ENCODE assay signal across 15 cellular contexts in genomic region chr11:126403039-126403438, GRCh38. TPM values are rescaled to one million over a fixed set of nuclear protein-coding genes. Genes with fewer than 3 reads are reported as not detected.
DNase-seq lines count a peak whose midpoint lies in the region; ATAC-seq, FAIRE-seq and TF ChIP-seq lines count a peak whose summit lies in the region.
"Had no signal": no experiment of that assay in that cellular context is flagged by ENCODE, and none has a peak within 500 bp of the region (broad histone marks: within the 10 kb centered on the region; RNA-seq: fewer than 3 reads in every experiment).

No MANE protein-coding gene starts in this region.

- H3K18ac ChIP-seq in H1 (ENCODE audit: extremely low read depth, low read length): no peak overlapping the region

- no peak overlapping the region for H3K14ac ChIP-seq in H1 (ENCODE audit: insufficient read length)

- no peak overlapping the region for H3K27ac ChIP-seq in Karpas-422 (ENCODE audit: low read length)
- H3K27ac ChIP-seq in H1 (ENCODE audit: low read depth, low read length): no peak overlapping the region
- H3K27ac ChIP-seq in neural progenitor cell: no peak overlapping the region
- no peak overlapping the region for H3K27ac ChIP-seq in CD8-positive, alpha-beta memory T cell (ENCODE audit: low read depth, low read length)

- H3K36me3 Mint-ChIP-seq in Calu3 (ENCODE audit: insufficient read depth, unreplicated experiment): peaks cover 22% of the 10 kb centered on the region
- H3K36me3 Mint-ChIP-seq in neural progenitor cell: peaks cover 3% of the 10 kb centered on the region
- peaks cover 0 to 10% (median 2%) of the 10 kb centered on the region in 3 donors for H3K36me3 Mint-ChIP-seq in CD8-positive, alpha-beta memory T cell
- H3K36me3 Mint-ChIP-seq: activated naive CD8-positive, alpha-beta T cell treated with anti-CD3 and anti-CD28 coated beads, Interleukin-2, amount 10 ng/mL, durations not matched to agents 7 days and 5 days had no signal

- CTCF ChIA-PET in Calu3 (lab: Charles Lee) (interaction anchor here (1.1 to 1.2 kb wide), 2 partner anchors 14 to 93 kb away, joined by 3 read pairs; no protein-coding TSS in a partner anchor), H1 (lab: Charles Lee; ENCODE audit: partially characterized antibody) (interaction anchor here (0.9 to 3.5 kb wide), 8 partner anchors 9 to 103 kb away, joined by 3 to 12 read pairs (median 4); no protein-coding TSS in a partner anchor)
- CTCF ChIA-PET in CD8-positive, alpha-beta memory T cell (lab: Charles Lee): interaction anchor here (1.5 kb wide), 1 partner anchor 78 kb away, joined by 4 read pairs; no protein-coding TSS in a partner anchor

- no peak overlapping the region for H3K4ac ChIP-seq in H1 (replicated peaks; ENCODE audit: insufficient read length, low read depth, low read length)

- H3K9ac ChIP-seq in Karpas-422 (ENCODE audit: low read length) (no peak overlapping the region), H1 (replicated peaks in 1 of 4; ENCODE audit: extremely low read depth in 1 of 4, low read depth in 3 of 4, low read length in 3 of 4) (no peak overlapping the region), neural progenitor cell (no peak overlapping the region)

- H3K9me3 ChIP-seq in Karpas-422 (ENCODE audit: low read length) (no peaks in the 10 kb centered on the region), H1 (ENCODE audit: insufficient read depth in 2 of 2, low read depth in 1 of 2, low read length in 1 of 2) (no peaks in the 10 kb centered on the region), neural progenitor cell (ENCODE audit: low read depth) (no peaks in the 10 kb centered on the region)
- H3K9me3 ChIP-seq in CD8-positive, alpha-beta memory T cell (ENCODE audit: low read length): no peaks in the 10 kb centered on the region

- H3K79me1 ChIP-seq in H1 (ENCODE audit: low read depth, low read length): peaks cover 4% of the 10 kb centered on the region

- peaks cover 13% of the 10 kb centered on the region for H3F3A ChIP-seq in neural progenitor cell (ENCODE audit: low read depth)

- H2AK5ac ChIP-seq in H1 (ENCODE audit: low read depth, low read length): no peak overlapping the region

- H3K36me3 ChIP-seq in Karpas-422 (ENCODE audit: insufficient read depth, low read length) (no peaks in the 10 kb centered on the region), H1 (ENCODE audit: control insufficient read depth in 2 of 4, insufficient read depth in 4 of 4, low read length in 3 of 4) (peaks cover 0 to 3% (median under 1%) of the 10 kb centered on the region in 4 experiments; a peak in 1 of 8 replicates), neural progenitor cell (no peaks in the 10 kb centered on the region)
- H3K36me3 ChIP-seq in CD8-positive, alpha-beta memory T cell (ENCODE audit: insufficient read depth, low read length): no peaks in the 10 kb centered on the region

- H3K79me2 ChIP-seq in Karpas-422 (ENCODE audit: low read length): no peaks in the 10 kb centered on the region
- no peaks in the 10 kb centered on the region; a peak in 1 of 4 replicates for H3K79me2 ChIP-seq in H1 (ENCODE audit: control insufficient read depth in 1 of 2, insufficient read depth in 2 of 2, low read length in 2 of 2)
- H3K79me2 ChIP-seq in neural progenitor cell (ENCODE audit: low read depth): no peaks in the 10 kb centered on the region

- intact Hi-C loops in Calu3 (cut with micrococcal nuclease; ENCODE audit: unreplicated experiment): no loop called here

- no peak overlapping the region for H4K5ac ChIP-seq in H1 (ENCODE audit: insufficient read length, low read depth, low read length)

- H3K4me3 ChIP-seq in Karpas-422 (ENCODE audit: low read length) (no peak overlapping the region), H1 (ENCODE audit: extremely low read depth in 1 of 4, insufficient read depth in 2 of 4, low read depth in 3 of 4, low read length in 4 of 4) (no peak overlapping the region), neural progenitor cell (no peak overlapping the region)
- no peak overlapping the region for H3K4me3 ChIP-seq in CD8-positive, alpha-beta memory T cell (ENCODE audit: low read length)
- H3K4me3 ChIP-seq: GM12878 had no signal

- H2BK120ac ChIP-seq in H1 (replicated peaks; ENCODE audit: low read depth, low read length): no peak overlapping the region

- no peak for FAIRE-seq in H1 (lab: Jason Lieb, UNC)
- FAIRE-seq: GM12878 had no signal

- no peak overlapping the region for H2BK5ac ChIP-seq in H1 (ENCODE audit: low read depth, low read length)

- no peaks in the 10 kb centered on the region for H3K9me2 ChIP-seq in Karpas-422 (replicated peaks; ENCODE audit: insufficient read depth, low read length)

- H4K20me1 ChIP-seq in Karpas-422 (ENCODE audit: insufficient read depth, low read depth, low read length) (no peaks in the 10 kb centered on the region), H1 (replicated peaks in 1 of 2; ENCODE audit: control insufficient read depth in 1 of 2, insufficient read depth in 2 of 2, low read length in 2 of 2) (no peaks in the 10 kb centered on the region), neural progenitor cell (ENCODE audit: low read depth) (no peaks in the 10 kb centered on the region)

- peak; percentile 58 for DNase-seq in Calu3
- DNase-seq in Karpas-422: no peak
- no peak for DNase-seq in H1 (ENCODE audit: low read depth in 1 of 2, low spot score in 2 of 2)
- peak; percentile 59 for DNase-seq in neural progenitor cell (ENCODE audit: low spot score)
- no peak for DNase-seq in CD8-positive, alpha-beta memory T cell
- DNase-seq in activated T-cell treated with anti-CD3 and anti-CD28 coated beads, Interleukin-2, amount 50 U/mL, for 1 hour: no peak
- no peak for DNase-seq in activated CD4-positive, alpha-beta T cell treated with anti-CD3 and anti-CD28 coated beads, Interleukin-2, amount 50 U/mL, for 48 hours
- DNase-seq: activated naive CD8-positive, alpha-beta T cell treated with anti-CD3 and anti-CD28 coated beads, Interleukin-2, amount 10 ng/mL, durations not matched to agents 7 days and 5 days; cerebellar nuclear complex; DMS53; KG1; NCI-H1694 treated with DMSO at 0.1 percent for 48 hours had no signal

- no peaks in the 10 kb centered on the region for H3K9me3 Mint-ChIP-seq in Calu3 (ENCODE audit: low read depth, unreplicated experiment)
- H3K9me3 Mint-ChIP-seq in neural progenitor cell: peaks cover 3% of the 10 kb centered on the region
- H3K9me3 Mint-ChIP-seq in CD8-positive, alpha-beta memory T cell: no peaks in the 10 kb centered on the region
- H3K9me3 Mint-ChIP-seq: activated naive CD8-positive, alpha-beta T cell treated with anti-CD3 and anti-CD28 coated beads, Interleukin-2, amount 10 ng/mL, durations not matched to agents 7 days and 5 days had no signal

- H2AFZ ChIP-seq in Karpas-422 (ENCODE audit: low read length): no peak overlapping the region
- H2AFZ ChIP-seq in H1 (ENCODE audit: low read length): no peak overlapping the region
- no peak overlapping the region for H2AFZ ChIP-seq in neural progenitor cell (replicated peaks)

- H3K4me1 ChIP-seq in Karpas-422 (ENCODE audit: low read length) (peaks cover 15% of the 10 kb centered on the region), H1 (replicated peaks in 1 of 4; ENCODE audit: control insufficient read depth in 3 of 4, insufficient read depth in 4 of 4, low read length in 3 of 4) (peaks cover 2 to 15% (median 7%) of the 10 kb centered on the region in 4 experiments; a peak in 6 of 7 replicates), neural progenitor cell (peaks cover 23% of the 10 kb centered on the region)
- H3K4me1 ChIP-seq in CD8-positive, alpha-beta memory T cell (ENCODE audit: insufficient read depth, low read length): no peaks in the 10 kb centered on the region

- no peak overlapping the region for H2BK15ac ChIP-seq in H1 (ENCODE audit: low read length)

- no peak overlapping the region for H3K27ac Mint-ChIP-seq in Calu3 (ENCODE audit: unreplicated experiment)
- H3K27ac Mint-ChIP-seq in neural progenitor cell: no peak overlapping the region
- no peak overlapping the region for H3K27ac Mint-ChIP-seq in CD8-positive, alpha-beta memory T cell
- H3K27ac Mint-ChIP-seq: activated naive CD8-positive, alpha-beta T cell treated with anti-CD3 and anti-CD28 coated beads, Interleukin-2, amount 10 ng/mL, durations not matched to agents 7 days and 5 days had no signal

- no peak overlapping the region for H2BK20ac ChIP-seq in H1 (ENCODE audit: low read length)

- H3K27me3 Mint-ChIP-seq in Calu3 (ENCODE audit: unreplicated experiment): no peaks in the 10 kb centered on the region
- peaks cover 3% of the 10 kb centered on the region for H3K27me3 Mint-ChIP-seq in neural progenitor cell (ENCODE audit: insufficient read depth, low read depth)
- peaks cover 0 to 3% of the 10 kb centered on the region in 2 donors for H3K27me3 Mint-ChIP-seq in CD8-positive, alpha-beta memory T cell
- H3K27me3 Mint-ChIP-seq: activated naive CD8-positive, alpha-beta T cell treated with anti-CD3 and anti-CD28 coated beads, Interleukin-2, amount 10 ng/mL, durations not matched to agents 7 days and 5 days had no signal

- TF ChIP-seq RAD21 in H1 (IDR thresholded peaks at IDR 0.05 in 1 of 2, conservative IDR thresholded peaks at IDR 0.05 in 1 of 2; ENCODE audit: low read depth in 2 of 2, low read length in 2 of 2): no peak

- no peak overlapping the region for H3K23ac ChIP-seq in H1 (ENCODE audit: insufficient read length)

- peaks cover 29% of the 10 kb centered on the region for H3K4me1 Mint-ChIP-seq in Calu3 (ENCODE audit: low read depth, unreplicated experiment)
- peaks cover 17% of the 10 kb centered on the region for H3K4me1 Mint-ChIP-seq in neural progenitor cell
- H3K4me1 Mint-ChIP-seq in CD8-positive, alpha-beta memory T cell: no peaks in the 10 kb centered on the region

- no peak overlapping the region for H3K4me3 Mint-ChIP-seq in Calu3 (ENCODE audit: low read depth, unreplicated experiment)
- no peak overlapping the region for H3K4me3 Mint-ChIP-seq in neural progenitor cell
- no peak overlapping the region for H3K4me3 Mint-ChIP-seq in CD8-positive, alpha-beta memory T cell
- H3K4me3 Mint-ChIP-seq: activated naive CD8-positive, alpha-beta T cell treated with anti-CD3 and anti-CD28 coated beads, Interleukin-2, amount 10 ng/mL, durations not matched to agents 7 days and 5 days had no signal

- peak overlapping the region; percentile 23 for H3K4me2 ChIP-seq in Karpas-422 (ENCODE audit: low read depth, low read length, poor library complexity, severe bottlenecking)
- 0 out of 4 replicates have a peak overlapping the region, but pooled peaks of 1 of the 2 experiments have one; percentile 13 for H3K4me2 ChIP-seq in H1 (ENCODE audit: insufficient read depth in 1 of 2, low read depth in 2 of 2, low read length in 2 of 2)
- H3K4me2 ChIP-seq in neural progenitor cell: peak overlapping the region; percentile 44

- H4K8ac ChIP-seq in H1 (ENCODE audit: extremely low read depth, insufficient read depth, low read length): no peak overlapping the region

- TF ChIP-seq CTCF in Calu3 (IDR thresholded peaks at IDR 0.05; ENCODE audit: unreplicated experiment) (no peak), H1 (IDR thresholded peaks at IDR 0.05; ENCODE audit: control extremely low read depth in 1 of 3, insufficient read depth in 1 of 3, low read depth in 1 of 3, low read length in 3 of 3) (no peak), neural progenitor cell (IDR thresholded peaks at IDR 0.05) (no peak)

- ATAC-seq in GM21526 (IDR thresholded peaks at IDR 0.05; ENCODE audit: low FRiP score, unreplicated experiment): no peak
- ATAC-seq: SK-N-SH treated with all-trans-retinoic acid at 6 μM for 48 hours had no signal

- no peak overlapping the region for H4K91ac ChIP-seq in H1 (replicated peaks; ENCODE audit: insufficient read length, low read length)

- WGBS in H1 (ENCODE audit: extremely low coverage in 1 of 2, insufficient coverage in 1 of 2, insufficient read length in 1 of 2, insufficient replicate concordance in 2 of 2, low coverage in 1 of 2, low lambda C conversion rate in 2 of 2, missing lambda C conversion rate in 1 of 2), 2 experiments: 93% methylated on average over 11 of the region's 11 CpGs; no CpG with 5 or more reads in 1 of the 2 experiments

- H3K27me3 ChIP-seq in Karpas-422 (ENCODE audit: low read length) (no peaks in the 10 kb centered on the region), H1 (replicated peaks in 1 of 4; ENCODE audit: control insufficient read depth in 3 of 4, extremely low read depth in 1 of 4, insufficient read depth in 3 of 4, low read length in 3 of 4) (no peaks in the 10 kb centered on the region), neural progenitor cell (no peaks in the 10 kb centered on the region)
- H3K27me3 ChIP-seq in CD8-positive, alpha-beta memory T cell (ENCODE audit: insufficient read depth, low read length, poor library complexity, severe bottlenecking): no peaks in the 10 kb centered on the region

- no peak overlapping the region for H2BK12ac ChIP-seq in H1 (ENCODE audit: low read depth, low read length)

- no peak overlapping the region for H3K56ac ChIP-seq in H1 (replicated peaks; ENCODE audit: insufficient read length, low read depth, low read length)

- TF ChIP-seq EP300 in H1 (IDR thresholded peaks at IDR 0.05; ENCODE audit: borderline replicate concordance in 1 of 2, low read depth in 2 of 2, low read length in 2 of 2): no peak

- no TSS peak for BruUV-seq in Calu3 (replicated peaks; lab: Mats Ljungman, UMichigan)

- POLR2A ChIA-PET in H1 (lab: Charles Lee; ENCODE audit: partially characterized antibody): interaction anchor here (0.6 to 1.5 kb wide), 3 partner anchors 16 to 19 kb away, joined by 3 read pairs; no protein-coding TSS in a partner anchor
- POLR2A ChIA-PET in CD8-positive, alpha-beta memory T cell (lab: Charles Lee): no interaction called here

- no peak for TF ChIP-seq POLR2A in H1 (IDR thresholded peaks at IDR 0.05; ENCODE audit: control extremely low read depth in 1 of 2, low read depth in 2 of 2, low read length in 2 of 2)

- no peaks in the 10 kb centered on the region for H3K23me2 ChIP-seq in H1 (ENCODE audit: low read depth, low read length)

RNA-seq across cellular contexts. Expression of gene ST3GAL4, which starts 47.6 kb away (rescaled TPM):
- total RNA-seq in Calu3 (2022): 22.1 and 27.9 TPM in 2 replicates
- total RNA-seq in Karpas-422 (2014; rRNA removed; shearing (Covaris generic); ENCODE audit: low replicate concordance): 5.8 and 6.6 TPM in 2 replicates
- total RNA-seq in H1 (2021; fragmentation: NEBNext Ultra II Directional; extraction: Animal tissue kit (Norgen Biotek cat#: 25700)): 15.6 and 16.0 TPM in 2 replicates
- polyA plus RNA-seq in H1 (2011; rRNA removed): 20.0 and 21.0 TPM in 2 replicates
- polyA plus RNA-seq in H1 (2011; cell fraction: cytosol; rRNA removed): 18.8 TPM
- polyA plus RNA-seq in H1 (2011; cell fraction: nucleus; rRNA removed): 27.9 TPM
- polyA plus RNA-seq in H1 (2012, experiment 1 of 2): 12.9 to 18.6 TPM (median 15.3 TPM) in 4 replicates
- polyA plus RNA-seq in H1 (2012, experiment 2 of 2): 18.2 TPM
- polyA plus RNA-seq in H1 (2013, experiment 1 of 2): 12.5 TPM
- 12.9 TPM for polyA plus RNA-seq in H1 (2013, experiment 2 of 2)
- 15.7 and 16.0 TPM in 2 replicates for polyA minus RNA-seq in H1 (2011; rRNA and poly(A)+ RNA removed)
- polyA minus RNA-seq in H1 (2011; cell fraction: cytosol; rRNA and poly(A)+ RNA removed): 5.8 TPM
- 14.6 TPM for polyA minus RNA-seq in H1 (2011; cell fraction: nucleus; rRNA and poly(A)+ RNA removed)
- 13.0 and 17.9 TPM in 2 replicates for total RNA-seq in neural progenitor cell (ENCODE audit: low replicate concordance)
- total RNA-seq in CD8-positive, alpha-beta memory T cell: 10 to 100 TPM; 11.0 to 12.5 TPM
- 8.3 TPM for polyA plus RNA-seq in CD8-positive, alpha-beta memory T cell

Comparison
In these comparisons a context has a peak if more than half of its experiments do, and no peak if none do; other contexts are left out.
1. DNase-seq: peak in Calu3 (single experiment) and neural progenitor cell (single experiment); none in Karpas-422 (single experiment), H1 (0 of 2), CD8-positive, alpha-beta memory T cell (0 of 5), activated T-cell treated with anti-CD3 and anti-CD28 coated beads, Interleukin-2, amount 50 U/mL, for 1 hour (single experiment) and activated CD4-positive, alpha-beta T cell treated with anti-CD3 and anti-CD28 coated beads, Interleukin-2, amount 50 U/mL, for 48 hours (0 of 2).